Comparison of ENCODE assay signal across 14 cellular contexts in the genomic region with DNA sequence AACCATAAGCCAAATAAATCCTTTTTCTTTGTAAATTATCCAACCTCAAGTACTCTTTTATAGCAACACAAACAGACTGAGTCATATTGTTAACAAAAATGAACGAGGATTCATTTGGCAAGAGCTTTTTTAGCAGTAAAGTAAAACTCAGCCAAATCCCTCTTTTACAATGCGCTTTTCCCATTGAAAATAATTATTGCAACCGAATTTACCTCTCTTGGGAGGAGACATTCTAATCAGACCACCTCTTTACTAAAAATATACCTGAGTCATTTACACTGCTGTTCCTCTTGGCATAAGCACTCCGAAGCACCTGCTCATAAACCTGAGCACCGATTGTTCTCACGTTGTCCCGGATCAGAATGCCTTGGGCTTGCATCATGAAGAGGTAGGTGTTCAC. TPM values are rescaled to one million over a fixed set of nuclear protein-coding genes. Genes with fewer than 3 reads are reported as not detected.
DNase-seq lines count a peak whose midpoint lies in the region; ATAC-seq, FAIRE-seq and TF ChIP-seq lines count a peak whose summit lies in the region.
"Had no signal": no experiment of that assay in that cellular context is flagged by ENCODE, and none has a peak within 500 bp of the region (broad histone marks: within the 10 kb centered on the region; RNA-seq: fewer than 3 reads in every experiment).

No MANE protein-coding gene starts in this region.

- H3K9me3 ChIP-seq in PC-3 (ENCODE audit: low read length), result no peaks in the 10 kb centered on the region

- H3F3A ChIP-seq in PC-3 (ENCODE audit: low read length, unreplicated experiment), result peaks cover 7% of the 10 kb centered on the region

- peak overlapping the region in 5 of 6 donors; percentile 40 to 81 (median 69) for H3K27ac Mint-ChIP-seq in immature natural killer cell
- H3K27ac Mint-ChIP-seq: activated CD4-positive, alpha-beta T cell treated with anti-CD3 and anti-CD28 coated beads, Interleukin-2, amount 10 ng/mL, durations not matched to agents 24 days and 14 days; stimulated activated naive CD8-positive, alpha-beta T cell treated with anti-CD3 and anti-CD28 coated beads, Interleukin-15, amount 100 ng/mL, for 72 hours had no signal

- H3K4me1 ChIP-seq in PC-3 (ENCODE audit: insufficient read depth, low read length), result peaks cover 14% of the 10 kb centered on the region

- peak overlapping the region; percentile 63 for H3K27ac ChIP-seq in PC-3 (ENCODE audit: low read length)
- H3K27ac ChIP-seq in temporal lobe (ENCODE audit: low read depth, low read length), result peak overlapping the region; percentile 40
- H3K27ac ChIP-seq: cardiac muscle cell had no signal

- H3K36me3 ChIP-seq in PC-3 (ENCODE audit: low read depth, low read length), result peaks cover 41% of the 10 kb centered on the region

- H4K20me1 ChIP-seq in PC-3 (ENCODE audit: low read length), result peaks cover 3% of the 10 kb centered on the region; the same call in 1 of the 2 replicates

- intact Hi-C loops in PC-3 (cut with micrococcal nuclease), result loop anchor here (1.0 to 10.0 kb wide), 3 partner anchors 18 to 48 kb away; no protein-coding TSS in a partner anchor

- peak; percentile 89 for ATAC-seq in PC-3
- ATAC-seq: stimulated activated naive CD8-positive, alpha-beta T cell treated with anti-CD3 and anti-CD28 coated beads, Interleukin-15, amount 100 ng/mL, for 72 hours had no signal

- H3K9me3 Mint-ChIP-seq in immature natural killer cell, result no peaks in the 10 kb centered on the region
- H3K9me3 Mint-ChIP-seq: stimulated activated naive CD8-positive, alpha-beta T cell treated with anti-CD3 and anti-CD28 coated beads, Interleukin-15, amount 100 ng/mL, for 72 hours had no signal

- H3K27me3 ChIP-seq in PC-3 (ENCODE audit: low read length), result no peaks in the 10 kb centered on the region
- H3K27me3 ChIP-seq: cardiac muscle cell had no signal

- TF ChIP-seq POLR2A in GM12891 (IDR thresholded peaks at IDR 0.05; ENCODE audit: low read depth, low read length), result no peak

- DNase-seq in LNCaP clone FGC (ENCODE audit: low read depth) (peak; percentile 49), PC-3 (peak; percentile 88), immature natural killer cell (no peak), GM03348 (ENCODE audit: low spot score) (no peak), HuH-7 (ENCODE audit: low spot score) (no peak), GM12891 (ENCODE audit: insufficient read length, low spot score) (no peak), HK-2 (ENCODE audit: unreplicated experiment) (no peak)
- DNase-seq: activated CD4-positive, alpha-beta T cell treated with anti-CD3 and anti-CD28 coated beads, Interleukin-2, amount 10 ng/mL, durations not matched to agents 24 days and 14 days; activated effector memory CD4-positive, alpha-beta T cell treated with anti-CD3 and anti-CD28 coated beads, Interleukin-2, amount 50 U/mL, for 16 hours; MM.1S; stimulated activated CD4-positive, alpha-beta T cell treated with anti-CD3 and anti-CD28 coated beads, Interleukin-4, amount 100 ng/mL, for 1 hour; stimulated activated naive CD8-positive, alpha-beta T cell treated with anti-CD3 and anti-CD28 coated beads, Interleukin-15, amount 100 ng/mL, for 72 hours had no signal

- CTCF ChIA-PET in PC-3 (lab: Charles Lee), result interaction anchor here (1.1 kb wide), 1 partner anchor 19 kb away, joined by 6 read pairs; no protein-coding TSS in a partner anchor

- no peaks in the 10 kb centered on the region for H3K9me2 ChIP-seq in PC-3 (replicated peaks; ENCODE audit: low read length)

- no peaks in the 10 kb centered on the region for H3K27me3 Mint-ChIP-seq in immature natural killer cell (ENCODE audit: low read depth in 3 of 3)
- H3K27me3 Mint-ChIP-seq: activated CD4-positive, alpha-beta T cell treated with anti-CD3 and anti-CD28 coated beads, Interleukin-2, amount 10 ng/mL, durations not matched to agents 24 days and 14 days; stimulated activated naive CD8-positive, alpha-beta T cell treated with anti-CD3 and anti-CD28 coated beads, Interleukin-15, amount 100 ng/mL, for 72 hours had no signal

- TF ChIP-seq CTCF in LNCaP clone FGC (IDR thresholded peaks at IDR 0.05; ENCODE audit: control insufficient read depth, extremely low read depth, insufficient read depth) (no peak), PC-3 (conservative IDR thresholded peaks at IDR 0.05; ENCODE audit: low read depth, low read length) (no peak)

- H3K36me3 Mint-ChIP-seq in immature natural killer cell, result peaks cover 20 to 28% (median 20%) of the 10 kb centered on the region in 3 donors

- H3K4me3 ChIP-seq in LNCaP clone FGC (ENCODE audit: low read depth, low read length) (no peak overlapping the region), PC-3 (ENCODE audit: low read length) (peak overlapping the region; percentile 8; the same call in 1 of the 2 replicates)
- H3K4me3 ChIP-seq: cardiac muscle cell had no signal

- POLR2A ChIA-PET in PC-3 (lab: Charles Lee; ENCODE audit: unreplicated experiment), result interaction anchor here (0.5 to 0.6 kb wide), 2 partner anchors 12 to 52 kb away, joined by 3 to 4 read pairs; no protein-coding TSS in a partner anchor

- peak overlapping the region; percentile 1; the same call in 1 of the 2 replicates for H3K9ac ChIP-seq in PC-3 (ENCODE audit: low read length)

- peak overlapping the region; percentile 49 for H3K4me2 ChIP-seq in PC-3 (ENCODE audit: low read length)

- FAIRE-seq in GM12891 (lab: Jason Lieb, UNC), result no peak

- peaks cover 44% of the 10 kb centered on the region for H3K79me2 ChIP-seq in PC-3 (ENCODE audit: low read length)

- no peak overlapping the region for H3K4me3 Mint-ChIP-seq in immature natural killer cell
- H3K4me3 Mint-ChIP-seq: activated CD4-positive, alpha-beta T cell treated with anti-CD3 and anti-CD28 coated beads, Interleukin-2, amount 10 ng/mL, durations not matched to agents 24 days and 14 days; stimulated activated naive CD8-positive, alpha-beta T cell treated with anti-CD3 and anti-CD28 coated beads, Interleukin-15, amount 100 ng/mL, for 72 hours had no signal

- no peak overlapping the region for H2AFZ ChIP-seq in PC-3 (ENCODE audit: low read length)

- BruUV-seq in PC-3 (replicated peaks; lab: Mats Ljungman, UMichigan), result no TSS peak

- peaks cover 15 to 28% of the 10 kb centered on the region in 2 donors for H3K4me1 Mint-ChIP-seq in immature natural killer cell

TF ChIP-seq in GM12891, 5 proteins besides CTCF, POLR2A, EP300 and RAD21:
- TF ChIP-seq SPI1 (IDR thresholded peaks at IDR 0.05; ENCODE audit: low read depth, low read length), result no peak
- no peak for TF ChIP-seq POU2F2 (IDR thresholded peaks at IDR 0.05; ENCODE audit: low read depth, low read length)
- no peak for TF ChIP-seq PAX5 (IDR thresholded peaks at IDR 0.05; ENCODE audit: insufficient read depth, low read length, severe bottlenecking)
- TF ChIP-seq POLR2AphosphoS5 (IDR thresholded peaks at IDR 0.05; ENCODE audit: low read depth, low read length), result no peak
- TF ChIP-seq TAF1 (IDR thresholded peaks at IDR 0.05; ENCODE audit: low read depth, low read length), result no peak

RNA-seq across cellular contexts. Expression of a gene that starts 57.4 kb away (rescaled TPM):
- 18.1 and 24.1 TPM in 2 replicates for total RNA-seq in PC-3 (2014; rRNA removed)
- polyA plus RNA-seq in immature natural killer cell, result 1 to 10 TPM in 2 of 3 donors, under 1 TPM in 1; 0.35 to 3.2 (median 2.8) TPM
- 61.5 TPM for total RNA-seq in temporal lobe
- polyA plus RNA-seq in GM12891 (2012; ENCODE audit: low read depth, missing spikeins), result 7.5 TPM

Comparison
In these comparisons a context has a peak if more than half of its experiments do, and no peak if none do; other contexts are left out.
1. DNase-seq: peak in LNCaP clone FGC (single experiment) and PC-3 (single experiment); none in immature natural killer cell (0 of 3), GM03348 (single experiment), HuH-7 (single experiment), GM12891 (single experiment) and HK-2 (single experiment).